8 cellular contexts compared by ENCODE assay signal in genomic region chr12:53219116-53219955, GRCh38. TPM values are rescaled to one million over a fixed set of nuclear protein-coding genes. Genes with fewer than 3 reads are reported as not detected.
DNase-seq lines count a peak whose midpoint lies in the region; ATAC-seq and TF ChIP-seq lines count a peak whose summit lies in the region.

No MANE protein-coding gene starts in this region.

- peak overlapping the region; percentile 86 to 96 (median 92) for H3K4me3 Mint-ChIP-seq in IgD-negative memory B cell

- H3K4me1 ChIP-seq in parathyroid adenoma = peaks cover 12% of the 10 kb centered on the region

- ATAC-seq in GM21619 (IDR thresholded peaks at IDR 0.05; ENCODE audit: unreplicated experiment) (no peak), GM21447 (IDR thresholded peaks at IDR 0.05; ENCODE audit: unreplicated experiment) (no peak)

- peak overlapping the region; percentile 64 to 91 (median 83) for H3K27ac Mint-ChIP-seq in IgD-negative memory B cell

- no peaks in the 10 kb centered on the region for H3K36me3 Mint-ChIP-seq in IgD-negative memory B cell

- H3K27me3 ChIP-seq in parathyroid adenoma (ENCODE audit: control insufficient read depth, insufficient read depth, low read length) = no peaks in the 10 kb centered on the region

- H3K9me3 ChIP-seq in parathyroid adenoma (ENCODE audit: control insufficient read depth, low read length) = no peaks in the 10 kb centered on the region

- H3K4me2 ChIP-seq in parathyroid adenoma (ENCODE audit: low read length) = peak overlapping the region; percentile 65

- H3K27ac ChIP-seq in parathyroid adenoma = peak overlapping the region; percentile 12

- peak; percentile 61 for DNase-seq in activated T-cell treated with anti-CD3 and anti-CD28 coated beads, Interleukin-2, amount 50 U/mL, for 1 hour
- DNase-seq in fibroblast of mammary gland (ENCODE audit: low read depth) (peak; percentile 44), NCI-H510A (lab: John Stamatoyannopoulos, UW) (no peak)

- no peaks in the 10 kb centered on the region for H3K27me3 Mint-ChIP-seq in IgD-negative memory B cell

- TF ChIP-seq CTCF in GM12875 (IDR thresholded peaks at IDR 0.05; ENCODE audit: borderline replicate concordance, insufficient read depth, low read depth, low read length) (no peak), fibroblast of mammary gland (conservative IDR thresholded peaks at IDR 0.05; ENCODE audit: control insufficient read depth, insufficient read depth, low read depth, low read length) (no peak), parathyroid adenoma (IDR thresholded peaks at IDR 0.05) (no peak)

- no peak overlapping the region for H3K9ac ChIP-seq in parathyroid adenoma

- H3K36me3 ChIP-seq in parathyroid adenoma (ENCODE audit: control insufficient read depth, insufficient read depth, low read length) = no peaks in the 10 kb centered on the region

- peak overlapping the region; percentile 90 for H2AFZ ChIP-seq in parathyroid adenoma

- no peaks in the 10 kb centered on the region for H3K79me2 ChIP-seq in parathyroid adenoma

- H3K4me3 ChIP-seq in GM12875 (ENCODE audit: low read depth, low read length) (peak overlapping the region; percentile 57), fibroblast of mammary gland (ENCODE audit: control insufficient read depth, low read depth, low read length) (peak overlapping the region; percentile 59), parathyroid adenoma (ENCODE audit: low read depth, low read length) (peak overlapping the region; percentile 56)

- no peaks in the 10 kb centered on the region for H3K9me3 Mint-ChIP-seq in IgD-negative memory B cell

- H3K4me1 Mint-ChIP-seq in IgD-negative memory B cell = peaks cover 25 to 49% (median 33%) of the 10 kb centered on the region in 3 donors

RNA-seq across cellular contexts. Expression of gene ITGB7, which starts 12.3 kb away (rescaled TPM):
- polyA plus RNA-seq in IgD-negative memory B cell = 238 TPM

RNA-seq across cellular contexts. Expression of gene RARG, which starts 12.7 kb away (rescaled TPM):
- 4.8 TPM for polyA plus RNA-seq in IgD-negative memory B cell

RNA-seq across cellular contexts. Expression of gene CSAD, which starts 38.6 kb away (rescaled TPM):
- polyA plus RNA-seq in IgD-negative memory B cell = 0.58 TPM

RNA-seq across cellular contexts. Expression of gene ZNF740, which starts 38.8 kb away (rescaled TPM):
- polyA plus RNA-seq in IgD-negative memory B cell = 5.0 TPM

RNA-seq across cellular contexts. Expression of gene ESPL1, which starts 48.8 kb away (rescaled TPM):
- not detected for polyA plus RNA-seq in IgD-negative memory B cell
